Comparison of ENCODE assay signal across 1 cellular context in the genomic region with DNA sequence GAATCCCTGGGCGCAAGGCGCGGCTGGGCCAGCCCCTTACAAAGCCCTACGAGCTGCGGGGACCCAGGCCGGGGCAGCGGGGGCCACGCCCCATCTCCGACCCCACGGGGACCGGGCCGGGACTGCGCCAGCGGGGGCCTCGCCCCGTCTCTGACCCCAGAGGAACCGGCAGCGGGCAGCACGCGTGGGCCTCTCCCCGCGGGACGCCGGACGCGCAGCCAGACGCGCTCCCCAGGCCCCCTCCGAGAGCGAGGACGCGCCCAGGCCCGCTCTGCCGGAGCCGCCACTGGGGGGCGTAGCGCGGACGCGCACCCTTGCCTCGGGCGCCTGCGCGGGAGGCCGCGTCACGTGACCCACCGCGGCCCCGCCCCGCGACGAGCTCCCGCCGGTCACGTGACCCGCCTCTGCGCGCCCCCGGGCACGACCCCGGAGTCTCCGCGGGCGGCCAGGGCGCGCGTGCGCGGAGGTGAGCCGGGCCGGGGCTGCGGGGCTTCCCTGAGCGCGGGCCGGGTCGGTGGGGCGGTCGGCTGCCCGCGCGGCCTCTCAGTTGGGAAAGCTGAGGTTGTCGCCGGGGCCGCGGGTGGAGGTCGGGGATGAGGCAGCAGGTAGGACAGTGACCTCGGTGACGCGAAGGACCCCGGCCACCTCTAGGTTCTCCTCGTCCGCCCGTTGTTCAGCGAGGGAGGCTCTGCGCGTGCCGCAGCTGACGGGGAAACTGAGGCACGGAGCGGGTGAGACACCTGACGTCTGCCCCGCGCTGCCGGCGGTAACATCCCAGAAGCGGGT.
A peak's percentile ranks its signal among the peaks of the same experiment; 100 is the strongest.
TF ChIP-seq lines count a peak whose summit lies in the region.

GAA (plus strand) TSS at position 422 of the 786 bp plus-strand sequence. CDS start 3,006 bp downstream, outside the sequence.

TF ChIP-seq in H1, 55 proteins besides CTCF, POLR2A, EP300 and RAD21 (continues in another document):
- no peak for TF ChIP-seq BRCA1 (IDR thresholded peaks at IDR 0.05; ENCODE audit: low read depth, low read length)
- no peak for TF ChIP-seq FOSL1 (IDR thresholded peaks at IDR 0.05; ENCODE audit: insufficient read depth, low read depth, low read length)
- TF ChIP-seq CBX5 (IDR thresholded peaks at IDR 0.05; ENCODE audit: low read depth, low read length): no peak
- TF ChIP-seq TCF12 (IDR thresholded peaks at IDR 0.05; ENCODE audit: low read depth, low read length): no peak
- TF ChIP-seq TEAD4 (IDR thresholded peaks at IDR 0.05; ENCODE audit: low read depth, low read length): no peak
- TF ChIP-seq BACH1 (IDR thresholded peaks at IDR 0.05; ENCODE audit: low read length): peak; percentile 67
- peak; percentile 63 for TF ChIP-seq POLR2AphosphoS5 (IDR thresholded peaks at IDR 0.05; ENCODE audit: low read depth, low read length)
- TF ChIP-seq, protein P1, sequence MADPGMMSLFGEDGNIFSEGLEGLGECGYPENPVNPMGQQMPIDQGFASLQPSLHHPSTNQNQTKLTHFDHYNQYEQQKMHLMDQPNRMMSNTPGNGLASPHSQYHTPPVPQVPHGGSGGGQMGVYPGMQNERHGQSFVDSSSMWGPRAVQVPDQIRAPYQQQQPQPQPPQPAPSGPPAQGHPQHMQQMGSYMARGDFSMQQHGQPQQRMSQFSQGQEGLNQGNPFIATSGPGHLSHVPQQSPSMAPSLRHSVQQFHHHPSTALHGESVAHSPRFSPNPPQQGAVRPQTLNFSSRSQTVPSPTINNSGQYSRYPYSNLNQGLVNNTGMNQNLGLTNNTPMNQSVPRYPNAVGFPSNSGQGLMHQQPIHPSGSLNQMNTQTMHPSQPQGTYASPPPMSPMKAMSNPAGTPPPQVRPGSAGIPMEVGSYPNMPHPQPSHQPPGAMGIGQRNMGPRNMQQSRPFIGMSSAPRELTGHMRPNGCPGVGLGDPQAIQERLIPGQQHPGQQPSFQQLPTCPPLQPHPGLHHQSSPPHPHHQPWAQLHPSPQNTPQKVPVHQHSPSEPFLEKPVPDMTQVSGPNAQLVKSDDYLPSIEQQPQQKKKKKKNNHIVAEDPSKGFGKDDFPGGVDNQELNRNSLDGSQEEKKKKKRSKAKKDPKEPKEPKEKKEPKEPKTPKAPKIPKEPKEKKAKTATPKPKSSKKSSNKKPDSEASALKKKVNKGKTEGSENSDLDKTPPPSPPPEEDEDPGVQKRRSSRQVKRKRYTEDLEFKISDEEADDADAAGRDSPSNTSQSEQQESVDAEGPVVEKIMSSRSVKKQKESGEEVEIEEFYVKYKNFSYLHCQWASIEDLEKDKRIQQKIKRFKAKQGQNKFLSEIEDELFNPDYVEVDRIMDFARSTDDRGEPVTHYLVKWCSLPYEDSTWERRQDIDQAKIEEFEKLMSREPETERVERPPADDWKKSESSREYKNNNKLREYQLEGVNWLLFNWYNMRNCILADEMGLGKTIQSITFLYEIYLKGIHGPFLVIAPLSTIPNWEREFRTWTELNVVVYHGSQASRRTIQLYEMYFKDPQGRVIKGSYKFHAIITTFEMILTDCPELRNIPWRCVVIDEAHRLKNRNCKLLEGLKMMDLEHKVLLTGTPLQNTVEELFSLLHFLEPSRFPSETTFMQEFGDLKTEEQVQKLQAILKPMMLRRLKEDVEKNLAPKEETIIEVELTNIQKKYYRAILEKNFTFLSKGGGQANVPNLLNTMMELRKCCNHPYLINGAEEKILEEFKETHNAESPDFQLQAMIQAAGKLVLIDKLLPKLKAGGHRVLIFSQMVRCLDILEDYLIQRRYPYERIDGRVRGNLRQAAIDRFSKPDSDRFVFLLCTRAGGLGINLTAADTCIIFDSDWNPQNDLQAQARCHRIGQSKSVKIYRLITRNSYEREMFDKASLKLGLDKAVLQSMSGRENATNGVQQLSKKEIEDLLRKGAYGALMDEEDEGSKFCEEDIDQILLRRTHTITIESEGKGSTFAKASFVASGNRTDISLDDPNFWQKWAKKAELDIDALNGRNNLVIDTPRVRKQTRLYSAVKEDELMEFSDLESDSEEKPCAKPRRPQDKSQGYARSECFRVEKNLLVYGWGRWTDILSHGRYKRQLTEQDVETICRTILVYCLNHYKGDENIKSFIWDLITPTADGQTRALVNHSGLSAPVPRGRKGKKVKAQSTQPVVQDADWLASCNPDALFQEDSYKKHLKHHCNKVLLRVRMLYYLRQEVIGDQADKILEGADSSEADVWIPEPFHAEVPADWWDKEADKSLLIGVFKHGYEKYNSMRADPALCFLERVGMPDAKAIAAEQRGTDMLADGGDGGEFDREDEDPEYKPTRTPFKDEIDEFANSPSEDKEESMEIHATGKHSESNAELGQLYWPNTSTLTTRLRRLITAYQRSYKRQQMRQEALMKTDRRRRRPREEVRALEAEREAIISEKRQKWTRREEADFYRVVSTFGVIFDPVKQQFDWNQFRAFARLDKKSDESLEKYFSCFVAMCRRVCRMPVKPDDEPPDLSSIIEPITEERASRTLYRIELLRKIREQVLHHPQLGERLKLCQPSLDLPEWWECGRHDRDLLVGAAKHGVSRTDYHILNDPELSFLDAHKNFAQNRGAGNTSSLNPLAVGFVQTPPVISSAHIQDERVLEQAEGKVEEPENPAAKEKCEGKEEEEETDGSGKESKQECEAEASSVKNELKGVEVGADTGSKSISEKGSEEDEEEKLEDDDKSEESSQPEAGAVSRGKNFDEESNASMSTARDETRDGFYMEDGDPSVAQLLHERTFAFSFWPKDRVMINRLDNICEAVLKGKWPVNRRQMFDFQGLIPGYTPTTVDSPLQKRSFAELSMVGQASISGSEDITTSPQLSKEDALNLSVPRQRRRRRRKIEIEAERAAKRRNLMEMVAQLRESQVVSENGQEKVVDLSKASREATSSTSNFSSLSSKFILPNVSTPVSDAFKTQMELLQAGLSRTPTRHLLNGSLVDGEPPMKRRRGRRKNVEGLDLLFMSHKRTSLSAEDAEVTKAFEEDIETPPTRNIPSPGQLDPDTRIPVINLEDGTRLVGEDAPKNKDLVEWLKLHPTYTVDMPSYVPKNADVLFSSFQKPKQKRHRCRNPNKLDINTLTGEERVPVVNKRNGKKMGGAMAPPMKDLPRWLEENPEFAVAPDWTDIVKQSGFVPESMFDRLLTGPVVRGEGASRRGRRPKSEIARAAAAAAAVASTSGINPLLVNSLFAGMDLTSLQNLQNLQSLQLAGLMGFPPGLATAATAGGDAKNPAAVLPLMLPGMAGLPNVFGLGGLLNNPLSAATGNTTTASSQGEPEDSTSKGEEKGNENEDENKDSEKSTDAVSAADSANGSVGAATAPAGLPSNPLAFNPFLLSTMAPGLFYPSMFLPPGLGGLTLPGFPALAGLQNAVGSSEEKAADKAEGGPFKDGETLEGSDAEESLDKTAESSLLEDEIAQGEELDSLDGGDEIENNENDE (IDR thresholded peaks at IDR 0.05; ENCODE audit: insufficient replicate concordance, low read length): no peak
- no peak for TF ChIP-seq SIRT6 (IDR thresholded peaks at IDR 0.05; ENCODE audit: low read length)
- peak; percentile 69 for TF ChIP-seq TAF1 (IDR thresholded peaks at IDR 0.05; ENCODE audit: low read depth, low read length)
- TF ChIP-seq, protein P2, sequence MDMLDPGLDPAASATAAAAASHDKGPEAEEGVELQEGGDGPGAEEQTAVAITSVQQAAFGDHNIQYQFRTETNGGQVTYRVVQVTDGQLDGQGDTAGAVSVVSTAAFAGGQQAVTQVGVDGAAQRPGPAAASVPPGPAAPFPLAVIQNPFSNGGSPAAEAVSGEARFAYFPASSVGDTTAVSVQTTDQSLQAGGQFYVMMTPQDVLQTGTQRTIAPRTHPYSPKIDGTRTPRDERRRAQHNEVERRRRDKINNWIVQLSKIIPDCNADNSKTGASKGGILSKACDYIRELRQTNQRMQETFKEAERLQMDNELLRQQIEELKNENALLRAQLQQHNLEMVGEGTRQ (IDR thresholded peaks at IDR 0.05; ENCODE audit: low read length): peak; percentile 99
- no peak for TF ChIP-seq SRF (IDR thresholded peaks at IDR 0.05; ENCODE audit: low read depth, low read length)
- 0 out of 4 replicates have a peak, but pooled peaks have one; percentile 13 to 72 for TF ChIP-seq HDAC2 (IDR thresholded peaks at IDR 0.05; ENCODE audit: borderline replicate concordance in 1 of 2, low read depth in 2 of 2, low read length in 2 of 2)
- TF ChIP-seq E2F6 (IDR thresholded peaks at IDR 0.05): peak; percentile 45
- TF ChIP-seq NRF1 (IDR thresholded peaks at IDR 0.05; ENCODE audit: low read depth, low read length): peak; percentile 71
- TF ChIP-seq SUZ12 (IDR thresholded peaks at IDR 0.05; ENCODE audit: low read length): no peak
- TF ChIP-seq CREB1 (IDR thresholded peaks at IDR 0.05): 0 out of 2 replicates have a peak, but pooled peaks have one; percentile 55
- TF ChIP-seq GTF2F1 (IDR thresholded peaks at IDR 0.05; ENCODE audit: borderline replicate concordance, low read depth, low read length): peak; percentile 92
- no peak for TF ChIP-seq NANOG (IDR thresholded peaks at IDR 0.05; ENCODE audit: insufficient read depth, low read depth, low read length, poor library complexity, severe bottlenecking)
- TF ChIP-seq RFX5 (IDR thresholded peaks at IDR 0.05; ENCODE audit: borderline replicate concordance, low read depth, low read length): no peak
- TF ChIP-seq, protein P3, sequence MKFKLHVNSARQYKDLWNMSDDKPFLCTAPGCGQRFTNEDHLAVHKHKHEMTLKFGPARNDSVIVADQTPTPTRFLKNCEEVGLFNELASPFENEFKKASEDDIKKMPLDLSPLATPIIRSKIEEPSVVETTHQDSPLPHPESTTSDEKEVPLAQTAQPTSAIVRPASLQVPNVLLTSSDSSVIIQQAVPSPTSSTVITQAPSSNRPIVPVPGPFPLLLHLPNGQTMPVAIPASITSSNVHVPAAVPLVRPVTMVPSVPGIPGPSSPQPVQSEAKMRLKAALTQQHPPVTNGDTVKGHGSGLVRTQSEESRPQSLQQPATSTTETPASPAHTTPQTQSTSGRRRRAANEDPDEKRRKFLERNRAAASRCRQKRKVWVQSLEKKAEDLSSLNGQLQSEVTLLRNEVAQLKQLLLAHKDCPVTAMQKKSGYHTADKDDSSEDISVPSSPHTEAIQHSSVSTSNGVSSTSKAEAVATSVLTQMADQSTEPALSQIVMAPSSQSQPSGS (IDR thresholded peaks at IDR 0.05; ENCODE audit: low read length): no peak
- TF ChIP-seq BCL11A (IDR thresholded peaks at IDR 0.05; ENCODE audit: low read depth in 2 of 2, low read length in 2 of 2): no peak
- no peak for TF ChIP-seq GABPA (IDR thresholded peaks at IDR 0.05; ENCODE audit: borderline replicate concordance, insufficient read depth, low read length)
- TF ChIP-seq SIN3A (conservative IDR thresholded peaks at IDR 0.05 in 1 of 2, IDR thresholded peaks at IDR 0.05 in 1 of 2; ENCODE audit: low read depth in 1 of 2, low read length in 2 of 2): peak in 1 of 2 experiments; percentile 42; a peak in 1 of 4 replicates
- TF ChIP-seq SP2 (IDR thresholded peaks at IDR 0.05; ENCODE audit: low read length): no peak
- no peak for TF ChIP-seq SP1 (IDR thresholded peaks at IDR 0.05; ENCODE audit: low read depth, low read length)
- TF ChIP-seq RBBP5 (IDR thresholded peaks at IDR 0.05; ENCODE audit: borderline replicate concordance, low read depth, low read length): peak; percentile 71; the same call in 1 of the 2 replicates
- TF ChIP-seq CEBPB (IDR thresholded peaks at IDR 0.05; ENCODE audit: low read depth, low read length): no peak
- no peak for TF ChIP-seq HDAC6 (IDR thresholded peaks at IDR 0.05; ENCODE audit: low read depth, low read length)
- peak; percentile 45 for TF ChIP-seq TAF7 (optimal IDR thresholded peaks at IDR 0.05; ENCODE audit: borderline replicate concordance, low read depth, low read length)
- TF ChIP-seq ZNF274 (IDR thresholded peaks at IDR 0.05; ENCODE audit: borderline replicate concordance, extremely low read depth, low read length): no peak
- peak; percentile 97; the same call in 1 of the 2 replicates for TF ChIP-seq ATF3 (IDR thresholded peaks at IDR 0.05; ENCODE audit: insufficient read depth, low read depth, low read length)
- TF ChIP-seq TBP (IDR thresholded peaks at IDR 0.05; ENCODE audit: low read depth, low read length): peak; percentile 27; the same call in 1 of the 2 replicates
- 0 out of 2 replicates have a peak, but pooled peaks have one; percentile 2 for TF ChIP-seq MAFK (IDR thresholded peaks at IDR 0.05; ENCODE audit: low read depth, low read length)
- TF ChIP-seq JUN (IDR thresholded peaks at IDR 0.05; ENCODE audit: low read depth, low read length): no peak
- no peak for TF ChIP-seq CBX8 (IDR thresholded peaks at IDR 0.05; ENCODE audit: borderline replicate concordance, low read depth, low read length)
- TF ChIP-seq PHF8 (conservative IDR thresholded peaks at IDR 0.05; ENCODE audit: low read depth, low read length): peak; percentile 76
- TF ChIP-seq YY1 (IDR thresholded peaks at IDR 0.05; ENCODE audit: low read depth, low read length): 0 out of 2 replicates have a peak, but pooled peaks have one; percentile 5
- no peak for TF ChIP-seq KDM5A (IDR thresholded peaks at IDR 0.05; ENCODE audit: low read length)
- TF ChIP-seq CTBP2 (IDR thresholded peaks at IDR 0.05; ENCODE audit: borderline replicate concordance, insufficient read depth, insufficient read length, low read length): peak; percentile 77
- no peak for TF ChIP-seq RXRA (IDR thresholded peaks at IDR 0.05; ENCODE audit: insufficient read depth, low read depth, low read length)
- TF ChIP-seq POU5F1 (IDR thresholded peaks at IDR 0.05; ENCODE audit: low read depth, low read length): no peak
- no peak for TF ChIP-seq SAP30 (IDR thresholded peaks at IDR 0.05; ENCODE audit: insufficient read depth, insufficient replicate concordance, low read length)
- no peak for TF ChIP-seq SIX5 (IDR thresholded peaks at IDR 0.05; ENCODE audit: low read depth, low read length)
- peak; percentile 84 for TF ChIP-seq KDM4A (IDR thresholded peaks at IDR 0.05; ENCODE audit: low read depth, low read length, severe bottlenecking)
- TF ChIP-seq EGR1 (IDR thresholded peaks at IDR 0.05; ENCODE audit: borderline replicate concordance, low read depth, low read length): no peak
- TF ChIP-seq MAX (IDR thresholded peaks at IDR 0.05): peak; percentile 14; the same call in 1 of the 2 replicates
- no peak for TF ChIP-seq JUND (IDR thresholded peaks at IDR 0.05; ENCODE audit: low read length)
- no peak for TF ChIP-seq RNF2 (IDR thresholded peaks at IDR 0.05; ENCODE audit: borderline replicate concordance, low read depth, low read length, missing control alignments, poor library complexity, severe bottlenecking)
- TF ChIP-seq CHD2 (IDR thresholded peaks at IDR 0.05; ENCODE audit: low read length): no peak
- TF ChIP-seq KDM1A (IDR thresholded peaks at IDR 0.05; ENCODE audit: borderline replicate concordance, low read length): no peak
- no peak for TF ChIP-seq EZH2 (IDR thresholded peaks at IDR 0.05; ENCODE audit: low read depth, low read length, severe bottlenecking)
- TF ChIP-seq SP4 (IDR thresholded peaks at IDR 0.05; ENCODE audit: low read length): peak; percentile 62; the same call in 1 of the 2 replicates
- peak; percentile 83 for TF ChIP-seq ASH2L (IDR thresholded peaks at IDR 0.05; ENCODE audit: low read length)
